In genomic region chr1:109385417-109385816, GRCh38 we compare ENCODE assay signal across 16 cellular contexts. TPM values are rescaled to one million over a fixed set of nuclear protein-coding genes. Genes with fewer than 3 reads are reported as not detected.
A peak's percentile ranks its signal among the peaks of the same experiment; 100 is the strongest.
DNase-seq lines count a peak whose midpoint lies in the region; ATAC-seq and TF ChIP-seq lines count a peak whose summit lies in the region.
"Had no signal": no experiment of that assay in that cellular context is flagged by ENCODE, and none has a peak within 500 bp of the region (broad histone marks: within the 10 kb centered on the region; RNA-seq: fewer than 3 reads in every experiment).

No MANE protein-coding gene starts in this region.

- 25 to 44% methylated on average over 2 of the region's 2 CpGs for whole genome bisulfite sequencing in heart right ventricle, 2 donors

- DNase-seq in DMS 273 treated with DMSO at 0.1 percent for 48 hours (lab: John Stamatoyannopoulos, UW) (peak; percentile 37), adipocyte (ENCODE audit: low read depth) (peak; percentile 55), heart right ventricle (peak; percentile 12 to 70), gastrocnemius medialis (peak; percentile 85 to 87), OCI-M2 (lab: John Stamatoyannopoulos, UW; ENCODE audit: unreplicated experiment) (no peak), NCI-H524 (lab: John Stamatoyannopoulos, UW) (no peak), retina (no peak)
- DNase-seq: activated CD4-positive, alpha-beta T cell treated with anti-CD3 and anti-CD28 coated beads, Interleukin-2, amount 10 ng/mL, durations not matched to agents 24 days and 14 days; activated gamma-delta T cell treated with Interleukin-2 at 50 U/mL for 16 hours; BE2C; foreskin fibroblast; kidney glomerular epithelial cell; SW 1271 had no signal

- TF ChIP-seq CTCF in heart right ventricle (IDR thresholded peaks at IDR 0.05) (no peak), gastrocnemius medialis (IDR thresholded peaks at IDR 0.05 in 4 of 5, conservative IDR thresholded peaks at IDR 0.05 in 1 of 5) (no peak)

- ATAC-seq in heart right ventricle (peak in 7 of 8 donors; percentile 72 to 90 (median 79)), gastrocnemius medialis (peak; percentile 78 to 84), HG03521 (IDR thresholded peaks at IDR 0.05; ENCODE audit: unreplicated experiment) (no peak)

- peaks cover 80% of the 10 kb centered on the region for H3K4me1 ChIP-seq in adipocyte (ENCODE audit: control insufficient read depth, insufficient read depth, low read length)
- peaks cover 15 to 97% (median 82%) of the 10 kb centered on the region in 9 donors for H3K4me1 ChIP-seq in heart right ventricle
- peaks cover 90 to 94% of the 10 kb centered on the region in 2 donors for H3K4me1 ChIP-seq in gastrocnemius medialis
- H3K4me1 ChIP-seq: parathyroid adenoma had no signal

- peaks cover 3% of the 10 kb centered on the region for H3K36me3 ChIP-seq in adipocyte (ENCODE audit: control insufficient read depth, insufficient read depth, low read length, severe bottlenecking)
- H3K36me3 ChIP-seq in heart right ventricle, result no peaks in the 10 kb centered on the region
- no peaks in the 10 kb centered on the region for H3K36me3 ChIP-seq in gastrocnemius medialis
- H3K36me3 ChIP-seq: BE2C had no signal

- intact Hi-C loops in heart right ventricle (cut with DNase I) (no loop called here), gastrocnemius medialis (cut with DNase I; ENCODE audit: low total_unique reads) (no loop called here)

- no peaks in the 10 kb centered on the region for H3K27me3 ChIP-seq in adipocyte (replicated peaks; ENCODE audit: control insufficient read depth, insufficient read depth, low read length)
- no peaks in the 10 kb centered on the region for H3K27me3 ChIP-seq in heart right ventricle
- H3K27me3 ChIP-seq in gastrocnemius medialis, result no peaks in the 10 kb centered on the region
- H3K27me3 ChIP-seq: BE2C had no signal

- H3K4me3 ChIP-seq in adipocyte (ENCODE audit: low read length), result peak overlapping the region; percentile 59
- H3K4me3 ChIP-seq in heart right ventricle, result no peak overlapping the region
- H3K4me3 ChIP-seq in gastrocnemius medialis, result peak overlapping the region; percentile 7 to 27 (median 21)

- in situ Hi-C loops in gastrocnemius medialis (cut with MboI; ENCODE audit: low sequenced_read_pairs in 4 of 4), result no loop called here

- H3K27ac ChIP-seq in heart right ventricle, result peak overlapping the region; percentile 38 to 96 (median 71)
- H3K27ac ChIP-seq in gastrocnemius medialis, result peak overlapping the region; percentile 83 to 97 (median 90)
- H3K27ac ChIP-seq: HL-60, parathyroid adenoma had no signal

- H3K9ac ChIP-seq in adipocyte (ENCODE audit: low read length), result peak overlapping the region; percentile 76
- H3K9ac ChIP-seq: parathyroid adenoma had no signal

- H3K9me3 ChIP-seq in adipocyte (ENCODE audit: control insufficient read depth, low read length), result no peaks in the 10 kb centered on the region
- no peaks in the 10 kb centered on the region for H3K9me3 ChIP-seq in heart right ventricle
- no peaks in the 10 kb centered on the region for H3K9me3 ChIP-seq in gastrocnemius medialis
- H3K9me3 ChIP-seq: BE2C had no signal

- TF ChIP-seq POLR2A in gastrocnemius medialis (IDR thresholded peaks at IDR 0.05), result no peak

RNA-seq across cellular contexts. Expression of gene SORT1, which starts 12.3 kb away (rescaled TPM):
- 100 to 1,000 TPM; 105 to 235 (median 132) TPM for total RNA-seq in heart right ventricle
- 10 to 100 TPM; 32.8 to 64.1 TPM for polyA plus RNA-seq in heart right ventricle
- 100 to 1,000 TPM in 3 of 4 donors, 10 to 100 TPM in 1; 93.7 to 226 (median 190) TPM for total RNA-seq in gastrocnemius medialis

RNA-seq across cellular contexts. Expression of gene PSMA5, which starts 40.8 kb away (rescaled TPM):
- 10 to 100 TPM; 51.2 to 65.6 (median 59.2) TPM for total RNA-seq in heart right ventricle
- polyA plus RNA-seq in heart right ventricle, result 10 to 100 TPM; 22.7 to 94.6 TPM
- total RNA-seq in gastrocnemius medialis, result 10 to 100 TPM; 63.5 to 82.5 (median 78.2) TPM

Comparison
In these comparisons a context has a peak if more than half of its experiments do, and no peak if none do; other contexts are left out.
1. DNase-seq: peak in DMS 273 treated with DMSO at 0.1 percent for 48 hours (single experiment), adipocyte (single experiment), heart right ventricle (2 of 2) and gastrocnemius medialis (2 of 2); none in OCI-M2 (single experiment), NCI-H524 (0 of 2) and retina (single experiment).
2. H3K4me3 ChIP-seq: peak in adipocyte (single experiment) and gastrocnemius medialis (4 of 4); none in heart right ventricle (0 of 10).